Comparison of ENCODE assay signal across 28 cellular contexts in the genomic region with DNA sequence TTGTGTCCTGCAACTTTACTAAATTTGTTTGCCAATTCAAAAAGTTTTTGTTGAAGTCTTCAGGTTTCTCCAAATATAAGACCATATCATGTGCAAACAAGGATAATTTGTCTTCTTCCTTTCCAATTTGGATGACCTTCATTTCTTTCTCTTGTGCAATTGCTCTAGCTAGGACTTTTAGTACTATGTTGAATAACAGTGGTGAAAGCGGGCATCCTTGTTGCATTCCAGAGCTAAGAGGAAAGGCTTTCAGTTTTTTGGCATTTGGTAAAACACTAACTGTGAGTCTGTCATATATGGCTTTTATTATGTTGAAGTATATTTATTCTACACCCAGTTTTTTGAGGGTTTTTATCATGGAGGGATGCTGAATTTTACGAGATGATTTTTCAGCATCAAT.
"Had no signal": no experiment of that assay in that cellular context is flagged by ENCODE, and none has a peak within 500 bp of the region (broad histone marks: within the 10 kb centered on the region; RNA-seq: fewer than 3 reads in every experiment).

No MANE protein-coding gene starts in this region.

- H3K36me3 Mint-ChIP-seq: immature natural killer cell; memory B cell; naive thymus-derived CD4-positive, alpha-beta T cell; natural killer cell treated with Interleukin-12 subunit alpha and Interleukin-12 subunit beta and Interleukin-15 and Interleukin-18, amount 100 ng/mL, for 72 hours; stimulated activated naive B cell treated with anti-CD40 and anti-IgM and Interleukin-4, amounts not matched to agents 10 μg/mL and 1 μg/mL and 100 μg/mL, for 72 hours had no signal

- H3K4me3 Mint-ChIP-seq: immature natural killer cell; memory B cell; naive thymus-derived CD4-positive, alpha-beta T cell; natural killer cell treated with Interleukin-12 subunit alpha and Interleukin-12 subunit beta and Interleukin-15 and Interleukin-18, amount 100 ng/mL, for 72 hours; stimulated activated naive B cell treated with anti-CD40 and anti-IgM and Interleukin-4, amounts not matched to agents 10 μg/mL and 1 μg/mL and 100 μg/mL, for 72 hours had no signal

- H3K27ac Mint-ChIP-seq: immature natural killer cell; memory B cell; naive thymus-derived CD4-positive, alpha-beta T cell; natural killer cell treated with Interleukin-12 subunit alpha and Interleukin-12 subunit beta and Interleukin-15 and Interleukin-18, amount 100 ng/mL, for 72 hours; stimulated activated naive B cell treated with anti-CD40 and anti-IgM and Interleukin-4, amounts not matched to agents 10 μg/mL and 1 μg/mL and 100 μg/mL, for 72 hours had no signal

- H3K4me3 ChIP-seq: left ventricle myocardium inferior, lung, mucosa of descending colon, ovary, prostate gland, skin epidermis, stomach, testis, thyroid gland, transverse colon, upper lobe of left lung, vagina had no signal

- DNase-seq: hypothalamus; islet precursor cell; left ventricle myocardium inferior; midbrain; mucosa of descending colon; naive thymus-derived CD4-positive, alpha-beta T cell; ovary; retina; right cardiac atrium; stimulated activated CD4-positive, alpha-beta T cell treated with anti-CD3 and anti-CD28 coated beads, Interleukin-12 subunit alpha, Interleukin-12 subunit beta, amount 100 ng/mL, for 4 hours; stimulated activated CD4-positive, alpha-beta T cell treated with anti-CD3 and anti-CD28 coated beads, Interleukin-15, amount 100 ng/mL, for 24 hours; stimulated activated CD4-positive, alpha-beta T cell treated with anti-CD3 and anti-CD28 coated beads, Interleukin-2, amount 100 ng/mL, for 24 hours; stimulated activated CD4-positive, alpha-beta T cell treated with anti-CD3 and anti-CD28 coated beads, Interleukin-4, amount 100 ng/mL, for 1 hour; stimulated activated naive B cell treated with anti-CD40 and anti-IgM and Interleukin-4, amounts not matched to agents 10 μg/mL and 1 μg/mL and 100 μg/mL, for 72 hours; stimulated activated naive CD8-positive, alpha-beta T cell treated with anti-CD3 and anti-CD28 coated beads, Interleukin-15, Interleukin-2, amounts not matched to agents 100 U/mL and 50 U/mL, for 24 hours; stomach; testis; thyroid gland; transverse colon; upper lobe of left lung had no signal

- ATAC-seq: mucosa of descending colon; naive thymus-derived CD4-positive, alpha-beta T cell; natural killer cell treated with Interleukin-12 subunit alpha and Interleukin-12 subunit beta and Interleukin-15 and Interleukin-18, amount 100 ng/mL, for 72 hours; right cardiac atrium; sciatic nerve; stimulated activated naive B cell treated with anti-CD40 and anti-IgM and Interleukin-4, amounts not matched to agents 10 μg/mL and 1 μg/mL and 100 μg/mL, for 72 hours; stimulated activated naive CD8-positive, alpha-beta T cell treated with anti-CD3 and anti-CD28 coated beads, Interleukin-15, Interleukin-2, amounts not matched to agents 100 U/mL and 50 U/mL, for 24 hours had no signal

- H3K9me3 ChIP-seq: mucosa of descending colon, ovary, prostate gland, testis, thyroid gland, vagina had no signal

- H3K27me3 ChIP-seq: ovary, stomach, testis, thyroid gland, transverse colon, upper lobe of left lung, vagina had no signal

- H3K4me1 Mint-ChIP-seq: immature natural killer cell; memory B cell; naive thymus-derived CD4-positive, alpha-beta T cell; stimulated activated naive B cell treated with anti-CD40 and anti-IgM and Interleukin-4, amounts not matched to agents 10 μg/mL and 1 μg/mL and 100 μg/mL, for 72 hours had no signal

- H3K4me1 ChIP-seq: left ventricle myocardium inferior, prostate gland, stomach, testis, thyroid gland, transverse colon, upper lobe of left lung, vagina had no signal

- H3K27me3 Mint-ChIP-seq: memory B cell; naive thymus-derived CD4-positive, alpha-beta T cell; natural killer cell treated with Interleukin-12 subunit alpha and Interleukin-12 subunit beta and Interleukin-15 and Interleukin-18, amount 100 ng/mL, for 72 hours; stimulated activated naive B cell treated with anti-CD40 and anti-IgM and Interleukin-4, amounts not matched to agents 10 μg/mL and 1 μg/mL and 100 μg/mL, for 72 hours had no signal

- H3K36me3 ChIP-seq: left ventricle myocardium inferior, ovary, prostate gland, stomach, thyroid gland, transverse colon, upper lobe of left lung, vagina had no signal
